Comparison of ENCODE assay signal across 1 cellular context in the genomic region with DNA sequence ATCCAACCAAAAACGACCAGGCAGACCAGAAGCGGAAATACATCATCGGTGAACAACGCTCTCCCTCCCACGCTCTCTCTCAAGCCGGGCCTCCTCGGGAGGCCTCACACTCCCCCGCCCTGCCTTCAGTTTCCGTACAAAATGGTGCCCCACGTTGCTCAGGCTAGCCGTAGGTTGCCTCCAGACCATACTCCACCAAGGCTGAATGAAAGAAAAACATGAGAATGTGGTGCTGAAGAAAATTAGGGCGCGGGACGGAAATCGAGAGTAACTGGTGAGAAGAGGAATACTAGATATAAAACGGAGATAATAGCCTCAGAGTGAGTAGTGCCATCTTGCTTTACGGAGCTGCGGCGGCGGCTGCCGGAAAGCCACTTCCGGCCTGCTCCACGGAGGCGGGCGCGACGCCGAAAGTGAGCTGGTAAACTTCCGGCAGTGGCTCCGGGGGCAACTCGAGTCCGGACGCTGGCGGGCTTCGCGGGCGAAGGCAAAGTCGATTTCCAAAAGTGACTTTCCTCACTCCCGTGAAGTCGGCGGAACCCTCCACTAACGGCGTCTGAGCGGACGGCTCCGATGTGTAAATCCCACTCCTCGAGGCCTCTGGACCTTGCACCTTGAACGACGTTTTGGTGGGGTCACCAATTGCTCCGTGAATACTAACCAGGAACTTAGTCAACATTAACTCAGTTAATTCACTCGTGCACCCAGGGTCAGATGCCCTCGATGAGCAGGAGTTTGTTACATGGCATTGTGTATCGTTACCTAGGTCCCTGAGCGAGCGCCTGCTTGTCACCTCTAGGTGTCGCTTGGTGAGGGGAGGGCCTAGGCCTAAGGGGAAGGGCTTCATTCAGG.
A peak's percentile ranks its signal among the peaks of the same experiment; 100 is the strongest.
TF ChIP-seq lines count a peak whose summit lies in the region.

A gene (minus strand): TSS at position 7 of the 852 bp plus-strand sequence. CDS start 980 bp downstream, outside the sequence.

TF ChIP-seq in HepG2, 621 proteins besides CTCF, POLR2A, EP300 and RAD21 (continued from another document and continues in another):
- TF ChIP-seq, protein P1, sequence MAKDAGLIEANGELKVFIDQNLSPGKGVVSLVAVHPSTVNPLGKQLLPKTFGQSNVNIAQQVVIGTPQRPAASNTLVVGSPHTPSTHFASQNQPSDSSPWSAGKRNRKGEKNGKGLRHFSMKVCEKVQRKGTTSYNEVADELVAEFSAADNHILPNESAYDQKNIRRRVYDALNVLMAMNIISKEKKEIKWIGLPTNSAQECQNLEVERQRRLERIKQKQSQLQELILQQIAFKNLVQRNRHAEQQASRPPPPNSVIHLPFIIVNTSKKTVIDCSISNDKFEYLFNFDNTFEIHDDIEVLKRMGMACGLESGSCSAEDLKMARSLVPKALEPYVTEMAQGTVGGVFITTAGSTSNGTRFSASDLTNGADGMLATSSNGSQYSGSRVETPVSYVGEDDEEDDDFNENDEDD (CRISPR knock-in tag; IDR thresholded peaks at IDR 0.05; ENCODE audit: borderline replicate concordance) = peak; percentile 37; the same call in 1 of the 2 replicates
- TF ChIP-seq, protein P2, sequence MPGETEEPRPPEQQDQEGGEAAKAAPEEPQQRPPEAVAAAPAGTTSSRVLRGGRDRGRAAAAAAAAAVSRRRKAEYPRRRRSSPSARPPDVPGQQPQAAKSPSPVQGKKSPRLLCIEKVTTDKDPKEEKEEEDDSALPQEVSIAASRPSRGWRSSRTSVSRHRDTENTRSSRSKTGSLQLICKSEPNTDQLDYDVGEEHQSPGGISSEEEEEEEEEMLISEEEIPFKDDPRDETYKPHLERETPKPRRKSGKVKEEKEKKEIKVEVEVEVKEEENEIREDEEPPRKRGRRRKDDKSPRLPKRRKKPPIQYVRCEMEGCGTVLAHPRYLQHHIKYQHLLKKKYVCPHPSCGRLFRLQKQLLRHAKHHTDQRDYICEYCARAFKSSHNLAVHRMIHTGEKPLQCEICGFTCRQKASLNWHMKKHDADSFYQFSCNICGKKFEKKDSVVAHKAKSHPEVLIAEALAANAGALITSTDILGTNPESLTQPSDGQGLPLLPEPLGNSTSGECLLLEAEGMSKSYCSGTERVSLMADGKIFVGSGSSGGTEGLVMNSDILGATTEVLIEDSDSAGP (CRISPR knock-in tag; IDR thresholded peaks at IDR 0.05; ENCODE audit: borderline replicate concordance) = peak; percentile 86; the same call in 1 of the 2 replicates
- TF ChIP-seq, protein P3, sequence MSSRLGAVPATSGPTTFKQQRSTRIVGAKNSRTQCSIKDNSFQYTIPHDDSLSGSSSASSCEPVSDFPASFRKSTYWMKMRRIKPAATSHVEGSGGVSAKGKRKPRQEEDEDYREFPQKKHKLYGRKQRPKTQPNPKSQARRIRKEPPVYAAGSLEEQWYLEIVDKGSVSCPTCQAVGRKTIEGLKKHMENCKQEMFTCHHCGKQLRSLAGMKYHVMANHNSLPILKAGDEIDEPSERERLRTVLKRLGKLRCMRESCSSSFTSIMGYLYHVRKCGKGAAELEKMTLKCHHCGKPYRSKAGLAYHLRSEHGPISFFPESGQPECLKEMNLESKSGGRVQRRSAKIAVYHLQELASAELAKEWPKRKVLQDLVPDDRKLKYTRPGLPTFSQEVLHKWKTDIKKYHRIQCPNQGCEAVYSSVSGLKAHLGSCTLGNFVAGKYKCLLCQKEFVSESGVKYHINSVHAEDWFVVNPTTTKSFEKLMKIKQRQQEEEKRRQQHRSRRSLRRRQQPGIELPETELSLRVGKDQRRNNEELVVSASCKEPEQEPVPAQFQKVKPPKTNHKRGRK (CRISPR knock-in tag; IDR thresholded peaks at IDR 0.05) = no peak
- TF ChIP-seq SKI (IDR thresholded peaks at IDR 0.05; ENCODE audit: partially characterized antibody) = peak; percentile 15
- TF ChIP-seq GTF2F1 (IDR thresholded peaks at IDR 0.05; ENCODE audit: low read length) = 0 out of 2 replicates have a peak, but pooled peaks have one; percentile 18
- no peak; the same call in none of the 2 replicates for TF ChIP-seq ZNF564 (CRISPR knock-in tag; IDR thresholded peaks at IDR 0.05)
- TF ChIP-seq RARA (CRISPR knock-in tag; IDR thresholded peaks at IDR 0.05) = peak; percentile 27; the same call in 1 of the 2 replicates
- TF ChIP-seq, protein P4, sequence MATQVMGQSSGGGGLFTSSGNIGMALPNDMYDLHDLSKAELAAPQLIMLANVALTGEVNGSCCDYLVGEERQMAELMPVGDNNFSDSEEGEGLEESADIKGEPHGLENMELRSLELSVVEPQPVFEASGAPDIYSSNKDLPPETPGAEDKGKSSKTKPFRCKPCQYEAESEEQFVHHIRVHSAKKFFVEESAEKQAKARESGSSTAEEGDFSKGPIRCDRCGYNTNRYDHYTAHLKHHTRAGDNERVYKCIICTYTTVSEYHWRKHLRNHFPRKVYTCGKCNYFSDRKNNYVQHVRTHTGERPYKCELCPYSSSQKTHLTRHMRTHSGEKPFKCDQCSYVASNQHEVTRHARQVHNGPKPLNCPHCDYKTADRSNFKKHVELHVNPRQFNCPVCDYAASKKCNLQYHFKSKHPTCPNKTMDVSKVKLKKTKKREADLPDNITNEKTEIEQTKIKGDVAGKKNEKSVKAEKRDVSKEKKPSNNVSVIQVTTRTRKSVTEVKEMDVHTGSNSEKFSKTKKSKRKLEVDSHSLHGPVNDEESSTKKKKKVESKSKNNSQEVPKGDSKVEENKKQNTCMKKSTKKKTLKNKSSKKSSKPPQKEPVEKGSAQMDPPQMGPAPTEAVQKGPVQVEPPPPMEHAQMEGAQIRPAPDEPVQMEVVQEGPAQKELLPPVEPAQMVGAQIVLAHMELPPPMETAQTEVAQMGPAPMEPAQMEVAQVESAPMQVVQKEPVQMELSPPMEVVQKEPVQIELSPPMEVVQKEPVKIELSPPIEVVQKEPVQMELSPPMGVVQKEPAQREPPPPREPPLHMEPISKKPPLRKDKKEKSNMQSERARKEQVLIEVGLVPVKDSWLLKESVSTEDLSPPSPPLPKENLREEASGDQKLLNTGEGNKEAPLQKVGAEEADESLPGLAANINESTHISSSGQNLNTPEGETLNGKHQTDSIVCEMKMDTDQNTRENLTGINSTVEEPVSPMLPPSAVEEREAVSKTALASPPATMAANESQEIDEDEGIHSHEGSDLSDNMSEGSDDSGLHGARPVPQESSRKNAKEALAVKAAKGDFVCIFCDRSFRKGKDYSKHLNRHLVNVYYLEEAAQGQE (IDR thresholded peaks at IDR 0.05; ENCODE audit: borderline replicate concordance in 1 of 2, low read depth in 1 of 2, low read length in 2 of 2) = peak in 1 of 2 experiments; percentile 10; a peak in 1 of 4 replicates
- TF ChIP-seq, protein P5, sequence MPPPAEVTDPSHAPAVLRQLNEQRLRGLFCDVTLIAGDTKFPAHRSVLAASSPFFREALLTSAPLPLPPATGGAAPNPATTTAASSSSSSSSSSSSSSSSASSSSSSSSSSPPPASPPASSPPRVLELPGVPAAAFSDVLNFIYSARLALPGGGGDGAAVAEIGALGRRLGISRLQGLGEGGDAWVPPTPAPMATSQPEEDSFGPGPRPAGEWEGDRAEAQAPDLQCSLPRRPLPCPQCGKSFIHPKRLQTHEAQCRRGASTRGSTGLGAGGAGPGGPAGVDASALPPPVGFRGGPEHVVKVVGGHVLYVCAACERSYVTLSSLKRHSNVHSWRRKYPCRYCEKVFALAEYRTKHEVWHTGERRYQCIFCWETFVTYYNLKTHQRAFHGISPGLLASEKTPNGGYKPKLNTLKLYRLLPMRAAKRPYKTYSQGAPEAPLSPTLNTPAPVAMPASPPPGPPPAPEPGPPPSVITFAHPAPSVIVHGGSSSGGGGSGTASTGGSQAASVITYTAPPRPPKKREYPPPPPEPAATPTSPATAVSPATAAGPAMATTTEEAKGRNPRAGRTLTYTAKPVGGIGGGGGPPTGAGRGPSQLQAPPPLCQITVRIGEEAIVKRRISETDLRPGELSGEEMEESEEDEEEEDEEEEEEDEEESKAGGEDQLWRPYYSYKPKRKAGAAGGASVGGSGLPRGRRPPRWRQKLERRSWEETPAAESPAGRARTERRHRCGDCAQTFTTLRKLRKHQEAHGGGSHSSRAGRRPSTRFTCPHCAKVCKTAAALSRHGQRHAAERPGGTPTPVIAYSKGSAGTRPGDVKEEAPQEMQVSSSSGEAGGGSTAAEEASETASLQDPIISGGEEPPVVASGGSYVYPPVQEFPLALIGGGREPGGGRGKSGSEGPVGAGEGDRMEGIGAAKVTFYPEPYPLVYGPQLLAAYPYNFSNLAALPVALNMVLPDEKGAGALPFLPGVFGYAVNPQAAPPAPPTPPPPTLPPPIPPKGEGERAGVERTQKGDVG (CRISPR knock-in tag; IDR thresholded peaks at IDR 0.05; ENCODE audit: borderline replicate concordance) = peak; percentile 74; the same call in 1 of the 2 replicates
- TF ChIP-seq, protein P6, sequence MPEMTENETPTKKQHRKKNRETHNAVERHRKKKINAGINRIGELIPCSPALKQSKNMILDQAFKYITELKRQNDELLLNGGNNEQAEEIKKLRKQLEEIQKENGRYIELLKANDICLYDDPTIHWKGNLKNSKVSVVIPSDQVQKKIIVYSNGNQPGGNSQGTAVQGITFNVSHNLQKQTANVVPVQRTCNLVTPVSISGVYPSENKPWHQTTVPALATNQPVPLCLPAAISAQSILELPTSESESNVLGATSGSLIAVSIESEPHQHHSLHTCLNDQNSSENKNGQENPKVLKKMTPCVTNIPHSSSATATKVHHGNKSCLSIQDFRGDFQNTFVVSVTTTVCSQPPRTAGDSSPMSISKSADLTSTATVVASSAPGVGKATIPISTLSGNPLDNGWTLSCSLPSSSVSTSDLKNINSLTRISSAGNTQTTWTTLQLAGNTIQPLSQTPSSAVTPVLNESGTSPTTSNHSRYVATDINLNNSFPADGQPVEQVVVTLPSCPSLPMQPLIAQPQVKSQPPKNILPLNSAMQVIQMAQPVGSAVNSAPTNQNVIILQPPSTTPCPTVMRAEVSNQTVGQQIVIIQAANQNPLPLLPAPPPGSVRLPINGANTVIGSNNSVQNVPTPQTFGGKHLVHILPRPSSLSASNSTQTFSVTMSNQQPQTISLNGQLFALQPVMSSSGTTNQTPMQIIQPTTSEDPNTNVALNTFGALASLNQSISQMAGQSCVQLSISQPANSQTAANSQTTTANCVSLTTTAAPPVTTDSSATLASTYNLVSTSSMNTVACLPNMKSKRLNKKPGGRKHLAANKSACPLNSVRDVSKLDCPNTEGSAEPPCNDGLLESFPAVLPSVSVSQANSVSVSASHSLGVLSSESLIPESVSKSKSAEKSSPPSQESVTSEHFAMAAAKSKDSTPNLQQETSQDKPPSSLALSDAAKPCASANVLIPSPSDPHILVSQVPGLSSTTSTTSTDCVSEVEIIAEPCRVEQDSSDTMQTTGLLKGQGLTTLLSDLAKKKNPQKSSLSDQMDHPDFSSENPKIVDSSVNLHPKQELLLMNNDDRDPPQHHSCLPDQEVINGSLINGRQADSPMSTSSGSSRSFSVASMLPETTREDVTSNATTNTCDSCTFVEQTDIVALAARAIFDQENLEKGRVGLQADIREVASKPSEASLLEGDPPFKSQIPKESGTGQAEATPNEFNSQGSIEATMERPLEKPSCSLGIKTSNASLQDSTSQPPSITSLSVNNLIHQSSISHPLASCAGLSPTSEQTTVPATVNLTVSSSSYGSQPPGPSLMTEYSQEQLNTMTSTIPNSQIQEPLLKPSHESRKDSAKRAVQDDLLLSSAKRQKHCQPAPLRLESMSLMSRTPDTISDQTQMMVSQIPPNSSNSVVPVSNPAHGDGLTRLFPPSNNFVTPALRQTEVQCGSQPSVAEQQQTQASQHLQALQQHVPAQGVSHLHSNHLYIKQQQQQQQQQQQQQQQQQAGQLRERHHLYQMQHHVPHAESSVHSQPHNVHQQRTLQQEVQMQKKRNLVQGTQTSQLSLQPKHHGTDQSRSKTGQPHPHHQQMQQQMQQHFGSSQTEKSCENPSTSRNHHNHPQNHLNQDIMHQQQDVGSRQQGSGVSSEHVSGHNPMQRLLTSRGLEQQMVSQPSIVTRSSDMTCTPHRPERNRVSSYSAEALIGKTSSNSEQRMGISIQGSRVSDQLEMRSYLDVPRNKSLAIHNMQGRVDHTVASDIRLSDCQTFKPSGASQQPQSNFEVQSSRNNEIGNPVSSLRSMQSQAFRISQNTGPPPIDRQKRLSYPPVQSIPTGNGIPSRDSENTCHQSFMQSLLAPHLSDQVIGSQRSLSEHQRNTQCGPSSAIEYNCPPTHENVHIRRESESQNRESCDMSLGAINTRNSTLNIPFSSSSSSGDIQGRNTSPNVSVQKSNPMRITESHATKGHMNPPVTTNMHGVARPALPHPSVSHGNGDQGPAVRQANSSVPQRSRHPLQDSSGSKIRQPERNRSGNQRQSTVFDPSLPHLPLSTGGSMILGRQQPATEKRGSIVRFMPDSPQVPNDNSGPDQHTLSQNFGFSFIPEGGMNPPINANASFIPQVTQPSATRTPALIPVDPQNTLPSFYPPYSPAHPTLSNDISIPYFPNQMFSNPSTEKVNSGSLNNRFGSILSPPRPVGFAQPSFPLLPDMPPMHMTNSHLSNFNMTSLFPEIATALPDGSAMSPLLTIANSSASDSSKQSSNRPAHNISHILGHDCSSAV (CRISPR knock-in tag; IDR thresholded peaks at IDR 0.05; ENCODE audit: borderline replicate concordance) = no peak
- TF ChIP-seq SIX4 (CRISPR knock-in tag; IDR thresholded peaks at IDR 0.05) = no peak
- peak; percentile 30; the same call in 1 of the 2 replicates for TF ChIP-seq JUND (CRISPR knock-in tag; IDR thresholded peaks at IDR 0.05)
- no peak for TF ChIP-seq ZNF557 (CRISPR knock-in tag; IDR thresholded peaks at IDR 0.05)
- TF ChIP-seq GABPA (IDR thresholded peaks at IDR 0.05; ENCODE audit: low read depth, low read length) = peak; percentile 78
- TF ChIP-seq GABPA (CRISPR knock-in tag; IDR thresholded peaks at IDR 0.05; ENCODE audit: low read depth) = peak; percentile 95
- TF ChIP-seq ZBTB21 (CRISPR knock-in tag; IDR thresholded peaks at IDR 0.05) = peak; percentile 87; the same call in 1 of the 2 replicates
- TF ChIP-seq, protein P7, sequence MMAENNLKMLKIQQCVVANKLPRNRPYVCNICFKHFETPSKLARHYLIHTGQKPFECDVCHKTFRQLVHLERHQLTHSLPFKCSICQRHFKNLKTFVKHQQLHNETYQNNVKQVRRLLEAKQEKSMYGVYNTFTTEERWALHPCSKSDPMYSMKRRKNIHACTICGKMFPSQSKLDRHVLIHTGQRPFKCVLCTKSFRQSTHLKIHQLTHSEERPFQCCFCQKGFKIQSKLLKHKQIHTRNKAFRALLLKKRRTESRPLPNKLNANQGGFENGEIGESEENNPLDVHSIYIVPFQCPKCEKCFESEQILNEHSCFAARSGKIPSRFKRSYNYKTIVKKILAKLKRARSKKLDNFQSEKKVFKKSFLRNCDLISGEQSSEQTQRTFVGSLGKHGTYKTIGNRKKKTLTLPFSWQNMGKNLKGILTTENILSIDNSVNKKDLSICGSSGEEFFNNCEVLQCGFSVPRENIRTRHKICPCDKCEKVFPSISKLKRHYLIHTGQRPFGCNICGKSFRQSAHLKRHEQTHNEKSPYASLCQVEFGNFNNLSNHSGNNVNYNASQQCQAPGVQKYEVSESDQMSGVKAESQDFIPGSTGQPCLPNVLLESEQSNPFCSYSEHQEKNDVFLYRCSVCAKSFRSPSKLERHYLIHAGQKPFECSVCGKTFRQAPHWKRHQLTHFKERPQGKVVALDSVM (CRISPR knock-in tag; IDR thresholded peaks at IDR 0.05) = peak; percentile 80
- TF ChIP-seq, protein P8, sequence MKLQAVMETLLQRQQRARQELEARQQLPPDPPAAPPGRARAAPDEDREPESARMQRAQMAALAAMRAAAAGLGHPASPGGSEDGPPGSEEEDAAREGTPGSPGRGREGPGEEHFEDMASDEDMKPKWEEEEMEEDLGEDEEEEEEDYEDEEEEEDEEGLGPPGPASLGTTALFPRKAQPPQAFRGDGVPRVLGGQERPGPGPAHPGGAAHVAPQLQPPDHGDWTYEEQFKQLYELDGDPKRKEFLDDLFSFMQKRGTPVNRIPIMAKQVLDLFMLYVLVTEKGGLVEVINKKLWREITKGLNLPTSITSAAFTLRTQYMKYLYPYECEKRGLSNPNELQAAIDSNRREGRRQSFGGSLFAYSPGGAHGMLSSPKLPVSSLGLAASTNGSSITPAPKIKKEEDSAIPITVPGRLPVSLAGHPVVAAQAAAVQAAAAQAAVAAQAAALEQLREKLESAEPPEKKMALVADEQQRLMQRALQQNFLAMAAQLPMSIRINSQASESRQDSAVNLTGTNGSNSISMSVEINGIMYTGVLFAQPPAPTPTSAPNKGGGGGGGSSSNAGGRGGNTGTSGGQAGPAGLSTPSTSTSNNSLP (IDR thresholded peaks at IDR 0.05; ENCODE audit: low read depth, low read length) = peak; percentile 43; the same call in 1 of the 2 replicates
- 0 out of 2 replicates have a peak, but pooled peaks have one; percentile 17 for TF ChIP-seq ONECUT2 (CRISPR knock-in tag; IDR thresholded peaks at IDR 0.05)
